1 cellular context compared by ENCODE assay signal in genomic region chr6:70396796-70397729, GRCh38.
TF ChIP-seq lines count a peak whose summit lies in the region.

No MANE protein-coding gene starts in this region.

TF ChIP-seq in K562, 482 proteins besides CTCF, POLR2A, EP300 and RAD21 (continued from another document):
- TF ChIP-seq ZNF407 (IDR thresholded peaks at IDR 0.05; ENCODE audit: low read depth), result no peak
- TF ChIP-seq SRF (CRISPR knock-in tag; IDR thresholded peaks at IDR 0.05), result no peak
- no peak for TF ChIP-seq ZNF354B (CRISPR knock-in tag; IDR thresholded peaks at IDR 0.05)
- TF ChIP-seq SNRNP70 (optimal IDR thresholded peaks at IDR 0.05; ENCODE audit: low read depth, low read length), result no peak
- no peak for TF ChIP-seq NCOA2 (IDR thresholded peaks at IDR 0.05; ENCODE audit: partially characterized antibody in 2 of 2)
- TF ChIP-seq, protein P1, sequence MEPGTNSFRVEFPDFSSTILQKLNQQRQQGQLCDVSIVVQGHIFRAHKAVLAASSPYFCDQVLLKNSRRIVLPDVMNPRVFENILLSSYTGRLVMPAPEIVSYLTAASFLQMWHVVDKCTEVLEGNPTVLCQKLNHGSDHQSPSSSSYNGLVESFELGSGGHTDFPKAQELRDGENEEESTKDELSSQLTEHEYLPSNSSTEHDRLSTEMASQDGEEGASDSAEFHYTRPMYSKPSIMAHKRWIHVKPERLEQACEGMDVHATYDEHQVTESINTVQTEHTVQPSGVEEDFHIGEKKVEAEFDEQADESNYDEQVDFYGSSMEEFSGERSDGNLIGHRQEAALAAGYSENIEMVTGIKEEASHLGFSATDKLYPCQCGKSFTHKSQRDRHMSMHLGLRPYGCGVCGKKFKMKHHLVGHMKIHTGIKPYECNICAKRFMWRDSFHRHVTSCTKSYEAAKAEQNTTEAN (CRISPR knock-in tag; IDR thresholded peaks at IDR 0.05), result 0 out of 2 replicates have a peak, but pooled peaks have one; percentile 35
- 0 out of 2 replicates have a peak, but pooled peaks have one; percentile 1 for TF ChIP-seq GABPA (tag; conservative IDR thresholded peaks at IDR 0.05; ENCODE audit: low read depth)
- no peak for TF ChIP-seq XRCC5 (IDR thresholded peaks at IDR 0.05; ENCODE audit: low read depth, low read length)
- peak in 1 of 2 experiments; percentile 31; a peak in 3 of 4 replicates for TF ChIP-seq MLLT1 (IDR thresholded peaks at IDR 0.05)
- TF ChIP-seq RUNX1 (IDR thresholded peaks at IDR 0.05; ENCODE audit: low read depth), result no peak
- no peak for TF ChIP-seq NFE2L1 (tag; IDR thresholded peaks at IDR 0.05; ENCODE audit: borderline replicate concordance, low read depth)
- TF ChIP-seq ZNF263 (CRISPR knock-in tag; IDR thresholded peaks at IDR 0.05; ENCODE audit: borderline replicate concordance), result peak; percentile 89
- TF ChIP-seq PKNOX1 (IDR thresholded peaks at IDR 0.05), result 0 out of 2 replicates have a peak, but pooled peaks have one; percentile 25
- no peak for TF ChIP-seq STAT5A (IDR thresholded peaks at IDR 0.05; ENCODE audit: borderline replicate concordance, low read length)
- no peak for TF ChIP-seq ETV6 (IDR thresholded peaks at IDR 0.05; ENCODE audit: borderline replicate concordance in 1 of 2, low read depth in 2 of 2, low read length in 1 of 2)
- no peak for TF ChIP-seq ETV6 (CRISPR knock-in tag; IDR thresholded peaks at IDR 0.05; ENCODE audit: borderline replicate concordance)
- no peak for TF ChIP-seq HMG20B (CRISPR knock-in tag; IDR thresholded peaks at IDR 0.05)
- no peak for TF ChIP-seq TCF7L2 (IDR thresholded peaks at IDR 0.05; ENCODE audit: low read depth, low read length)
- peak; percentile 8; the same call in 1 of the 2 replicates for TF ChIP-seq NCOR1 (IDR thresholded peaks at IDR 0.05)
- TF ChIP-seq, protein P2, sequence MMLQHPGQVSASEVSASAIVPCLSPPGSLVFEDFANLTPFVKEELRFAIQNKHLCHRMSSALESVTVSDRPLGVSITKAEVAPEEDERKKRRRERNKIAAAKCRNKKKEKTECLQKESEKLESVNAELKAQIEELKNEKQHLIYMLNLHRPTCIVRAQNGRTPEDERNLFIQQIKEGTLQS (IDR thresholded peaks at IDR 0.05), result peak; percentile 87
- TF ChIP-seq, protein P2 (CRISPR knock-in tag; conservative IDR thresholded peaks at IDR 0.05), result no peak
- TF ChIP-seq PHF8 (IDR thresholded peaks at IDR 0.05; ENCODE audit: borderline replicate concordance, low read length), result no peak
- TF ChIP-seq POLR2B (IDR thresholded peaks at IDR 0.05; ENCODE audit: low read depth, partially characterized antibody), result peak; percentile 22
- TF ChIP-seq, protein P3, sequence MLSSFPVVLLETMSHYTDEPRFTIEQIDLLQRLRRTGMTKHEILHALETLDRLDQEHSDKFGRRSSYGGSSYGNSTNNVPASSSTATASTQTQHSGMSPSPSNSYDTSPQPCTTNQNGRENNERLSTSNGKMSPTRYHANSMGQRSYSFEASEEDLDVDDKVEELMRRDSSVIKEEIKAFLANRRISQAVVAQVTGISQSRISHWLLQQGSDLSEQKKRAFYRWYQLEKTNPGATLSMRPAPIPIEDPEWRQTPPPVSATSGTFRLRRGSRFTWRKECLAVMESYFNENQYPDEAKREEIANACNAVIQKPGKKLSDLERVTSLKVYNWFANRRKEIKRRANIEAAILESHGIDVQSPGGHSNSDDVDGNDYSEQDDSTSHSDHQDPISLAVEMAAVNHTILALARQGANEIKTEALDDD (IDR thresholded peaks at IDR 0.05), result peak; percentile 60
- no peak for TF ChIP-seq ETV5 (CRISPR knock-in tag; IDR thresholded peaks at IDR 0.05; ENCODE audit: low read depth)
- no peak for TF ChIP-seq CTCFL (IDR thresholded peaks at IDR 0.05; ENCODE audit: borderline replicate concordance, insufficient read depth, low read depth, low read length, poor library complexity, severe bottlenecking)
- 0 out of 2 replicates have a peak, but pooled peaks have one; percentile 35 for TF ChIP-seq HDGF (IDR thresholded peaks at IDR 0.05)
- no peak for TF ChIP-seq ZNF316 (IDR thresholded peaks at IDR 0.05)
- TF ChIP-seq SPI1 (IDR thresholded peaks at IDR 0.05; ENCODE audit: borderline replicate concordance, low read depth, low read length), result peak; percentile 53; the same call in 1 of the 2 replicates
- TF ChIP-seq, protein P4, sequence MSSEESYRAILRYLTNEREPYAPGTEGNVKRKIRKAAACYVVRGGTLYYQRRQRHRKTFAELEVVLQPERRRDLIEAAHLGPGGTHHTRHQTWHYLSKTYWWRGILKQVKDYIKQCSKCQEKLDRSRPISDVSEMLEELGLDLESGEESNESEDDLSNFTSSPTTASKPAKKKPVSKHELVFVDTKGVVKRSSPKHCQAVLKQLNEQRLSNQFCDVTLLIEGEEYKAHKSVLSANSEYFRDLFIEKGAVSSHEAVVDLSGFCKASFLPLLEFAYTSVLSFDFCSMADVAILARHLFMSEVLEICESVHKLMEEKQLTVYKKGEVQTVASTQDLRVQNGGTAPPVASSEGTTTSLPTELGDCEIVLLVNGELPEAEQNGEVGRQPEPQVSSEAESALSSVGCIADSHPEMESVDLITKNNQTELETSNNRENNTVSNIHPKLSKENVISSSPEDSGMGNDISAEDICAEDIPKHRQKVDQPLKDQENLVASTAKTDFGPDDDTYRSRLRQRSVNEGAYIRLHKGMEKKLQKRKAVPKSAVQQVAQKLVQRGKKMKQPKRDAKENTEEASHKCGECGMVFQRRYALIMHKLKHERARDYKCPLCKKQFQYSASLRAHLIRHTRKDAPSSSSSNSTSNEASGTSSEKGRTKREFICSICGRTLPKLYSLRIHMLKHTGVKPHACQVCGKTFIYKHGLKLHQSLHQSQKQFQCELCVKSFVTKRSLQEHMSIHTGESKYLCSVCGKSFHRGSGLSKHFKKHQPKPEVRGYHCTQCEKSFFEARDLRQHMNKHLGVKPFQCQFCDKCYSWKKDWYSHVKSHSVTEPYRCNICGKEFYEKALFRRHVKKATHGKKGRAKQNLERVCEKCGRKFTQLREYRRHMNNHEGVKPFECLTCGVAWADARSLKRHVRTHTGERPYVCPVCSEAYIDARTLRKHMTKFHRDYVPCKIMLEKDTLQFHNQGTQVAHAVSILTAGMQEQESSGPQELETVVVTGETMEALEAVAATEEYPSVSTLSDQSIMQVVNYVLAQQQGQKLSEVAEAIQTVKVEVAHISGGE (CRISPR knock-in tag; IDR thresholded peaks at IDR 0.05), result no peak
- TF ChIP-seq, protein P5, sequence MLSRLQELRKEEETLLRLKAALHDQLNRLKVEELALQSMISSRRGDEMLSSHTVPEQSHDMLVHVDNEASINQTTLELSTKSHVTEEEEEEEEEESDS (CRISPR knock-in tag; IDR thresholded peaks at IDR 0.05), result no peak
- peak; percentile 70 for TF ChIP-seq JUND (IDR thresholded peaks at IDR 0.05; ENCODE audit: borderline replicate concordance, low read depth, low read length)
- peak; percentile 54; the same call in 1 of the 3 replicates for TF ChIP-seq JUND (tag; IDR thresholded peaks at IDR 0.05; ENCODE audit: borderline replicate concordance, low read depth, low read length)
- TF ChIP-seq DMBX1 (CRISPR knock-in tag; IDR thresholded peaks at IDR 0.05; ENCODE audit: borderline replicate concordance), result no peak
- TF ChIP-seq, protein P6, sequence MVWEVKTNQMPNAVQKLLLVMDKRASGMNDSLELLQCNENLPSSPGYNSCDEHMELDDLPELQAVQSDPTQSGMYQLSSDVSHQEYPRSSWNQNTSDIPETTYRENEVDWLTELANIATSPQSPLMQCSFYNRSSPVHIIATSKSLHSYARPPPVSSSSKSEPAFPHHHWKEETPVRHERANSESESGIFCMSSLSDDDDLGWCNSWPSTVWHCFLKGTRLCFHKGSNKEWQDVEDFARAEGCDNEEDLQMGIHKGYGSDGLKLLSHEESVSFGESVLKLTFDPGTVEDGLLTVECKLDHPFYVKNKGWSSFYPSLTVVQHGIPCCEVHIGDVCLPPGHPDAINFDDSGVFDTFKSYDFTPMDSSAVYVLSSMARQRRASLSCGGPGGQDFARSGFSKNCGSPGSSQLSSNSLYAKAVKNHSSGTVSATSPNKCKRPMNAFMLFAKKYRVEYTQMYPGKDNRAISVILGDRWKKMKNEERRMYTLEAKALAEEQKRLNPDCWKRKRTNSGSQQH (CRISPR knock-in tag; IDR thresholded peaks at IDR 0.05), result no peak
- TF ChIP-seq CHD1 (IDR thresholded peaks at IDR 0.05; ENCODE audit: low read length), result peak; percentile 33
- no peak for TF ChIP-seq CEBPG (CRISPR knock-in tag; IDR thresholded peaks at IDR 0.05)
- 0 out of 4 replicates have a peak, but pooled peaks of 1 of the 2 experiments have one; percentile 27 for TF ChIP-seq CEBPG (tag; conservative IDR thresholded peaks at IDR 0.05 in 1 of 2, IDR thresholded peaks at IDR 0.05 in 1 of 2)
- no peak for TF ChIP-seq RBM14 (IDR thresholded peaks at IDR 0.05; ENCODE audit: borderline replicate concordance, insufficient read depth, low read depth, low read length)
TF ChIP-seq in K562: peak in this region for 21.
